In the genomic region with DNA sequence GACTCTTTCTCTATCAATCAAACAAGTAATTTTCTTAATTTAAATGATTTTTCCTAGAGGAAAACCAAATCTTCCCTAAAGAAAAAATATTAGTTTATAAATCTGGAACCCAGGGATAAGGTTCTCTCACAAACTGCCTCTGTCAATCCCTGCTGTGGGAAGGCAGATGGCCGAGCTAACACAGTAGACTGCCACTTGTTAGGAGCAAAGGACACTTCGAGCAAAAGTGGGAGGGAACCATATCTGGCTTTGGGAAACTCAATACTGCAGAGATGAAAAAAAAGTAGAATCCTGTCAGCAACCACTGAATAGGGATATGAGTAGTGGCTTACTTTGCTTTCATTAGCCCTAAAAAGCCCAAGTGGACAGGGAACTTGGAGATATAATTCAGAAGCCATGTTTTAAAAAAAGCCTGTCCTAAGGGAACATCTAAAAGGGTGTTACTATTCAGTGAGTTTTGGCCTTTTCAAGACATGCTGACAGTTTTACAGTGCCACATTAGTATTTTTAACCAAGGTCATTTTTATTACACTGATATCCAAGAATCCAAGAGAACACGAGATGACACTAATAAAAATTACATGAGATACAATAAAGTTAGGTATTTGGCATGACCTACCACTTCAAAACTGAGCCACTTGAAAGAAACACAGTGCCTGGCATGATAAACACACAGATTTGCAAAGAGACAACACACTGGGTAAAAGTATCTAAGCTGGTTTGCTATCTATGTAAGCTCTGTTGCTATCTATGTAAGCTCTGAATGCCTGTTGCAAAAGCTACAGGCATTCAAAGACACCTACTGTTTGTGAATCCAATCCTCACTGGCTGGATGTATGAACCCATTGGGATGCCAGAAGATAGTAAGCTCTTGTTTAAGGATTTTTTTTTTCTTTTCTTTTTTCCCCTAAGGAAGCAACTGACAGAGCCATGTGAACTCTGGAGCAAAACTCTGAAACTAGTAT, we compare ENCODE assay signal across 23 cellular contexts. TPM values are rescaled to one million over a fixed set of nuclear protein-coding genes. Genes with fewer than 3 reads are reported as not detected.
DNase-seq lines count a peak whose midpoint lies in the region; ATAC-seq and TF ChIP-seq lines count a peak whose summit lies in the region.
"Had no signal": no experiment of that assay in that cellular context is flagged by ENCODE, and none has a peak within 500 bp of the region (broad histone marks: within the 10 kb centered on the region; RNA-seq: fewer than 3 reads in every experiment).

No MANE protein-coding gene starts in this region.

- no peaks in the 10 kb centered on the region for H3K79me2 ChIP-seq in parathyroid adenoma

- H3K36me3 ChIP-seq in HEK293 (ENCODE audit: control insufficient read depth in 2 of 2, insufficient read depth in 1 of 2, low read length in 2 of 2) (peaks cover 2 to 84% of the 10 kb centered on the region in 2 experiments), parathyroid adenoma (ENCODE audit: control insufficient read depth, insufficient read depth, low read length) (no peaks in the 10 kb centered on the region)

- H3K27me3 ChIP-seq in parathyroid adenoma (ENCODE audit: control insufficient read depth, insufficient read depth, low read length), result no peaks in the 10 kb centered on the region
- H3K27me3 ChIP-seq: gastroesophageal sphincter had no signal

- intact Hi-C loops in left cardiac atrium (cut with DNase I), result no loop called here

- no peak overlapping the region for H3K4me3 ChIP-seq in HEK293 (ENCODE audit: low read depth, low read length)
- no peak overlapping the region for H3K4me3 ChIP-seq in parathyroid adenoma (ENCODE audit: low read depth, low read length)
- H3K4me3 ChIP-seq: gastroesophageal sphincter had no signal

- DNase-seq in NCI-H524 treated with DMSO at 0.1 percent for 48 hours (lab: John Stamatoyannopoulos, UW) (peak; percentile 35), left cardiac atrium (no peak), NCI-H345 treated with DMSO at 0.1 percent for 48 hours (lab: John Stamatoyannopoulos, UW; ENCODE audit: unreplicated experiment) (no peak)
- DNase-seq in stimulated activated CD4-positive, alpha-beta T cell treated with anti-CD3 and anti-CD28 coated beads, Interleukin-4, amount 100 ng/mL, for 4 hours, result no peak
- DNase-seq: activated CD4-positive, alpha-beta T cell treated with anti-CD3 and anti-CD28 coated beads for 1 hour; activated naive CD4-positive, alpha-beta T cell treated with Interleukin-2 at 50 U/mL for 16 hours; activated T-cell treated with anti-CD3 and anti-CD28 coated beads, Interleukin-2, amount 50 U/mL, for 1 hour; DMS153; GF-D8; mammary epithelial cell; naive thymus-derived CD4-positive, alpha-beta T cell; NCI-H187 treated with DMSO at 0.1 percent for 48 hours; NCI-H510A; NK-92 treated with Interleukin-12 subunit alpha and Interleukin-12 subunit beta, amount 100 ng/mL, for 24 hours; T-cell had no signal

- TF ChIP-seq CTCF in HEK293 (tag by site-specific recombination; IDR thresholded peaks at IDR 0.05) (no peak), parathyroid adenoma (IDR thresholded peaks at IDR 0.05) (no peak)

- no peak overlapping the region for H3K27ac ChIP-seq in HEK293 (ENCODE audit: extremely low read depth, low read depth, low read length)
- H3K27ac ChIP-seq in parathyroid adenoma, result no peak overlapping the region
- H3K27ac ChIP-seq: gastroesophageal sphincter had no signal

- H2AFZ ChIP-seq in parathyroid adenoma, result no peak overlapping the region

- H3K4me1 ChIP-seq in HEK293 (ENCODE audit: control insufficient read depth, insufficient read depth, low read length), result no peaks in the 10 kb centered on the region
- H3K4me1 ChIP-seq in parathyroid adenoma, result peaks cover 11% of the 10 kb centered on the region

- ATAC-seq in left cardiac atrium, result peak; percentile 49 to 82
- ATAC-seq in GM18870 (IDR thresholded peaks at IDR 0.05; ENCODE audit: unreplicated experiment), result no peak
- ATAC-seq: esophagus mucosa; gastroesophageal sphincter; naive thymus-derived CD4-positive, alpha-beta T cell; T-cell had no signal

- H3K4me2 ChIP-seq in parathyroid adenoma (ENCODE audit: low read length), result peak overlapping the region; percentile 52

- no peaks in the 10 kb centered on the region for H3K9me3 ChIP-seq in HEK293 (ENCODE audit: control insufficient read depth, insufficient read depth, low read depth, low read length)
- no peaks in the 10 kb centered on the region for H3K9me3 ChIP-seq in parathyroid adenoma (ENCODE audit: control insufficient read depth, low read length)
- H3K9me3 ChIP-seq: gastroesophageal sphincter had no signal

- POLR2A ChIA-PET in HEK293 (lab: Yijun Ruan, JAX), result no interaction called here

- CTCF ChIA-PET in HEK293 (lab: Yijun Ruan, JAX), result no interaction called here

- no peak overlapping the region for H3K9ac ChIP-seq in parathyroid adenoma

TF ChIP-seq in HEK293, 187 proteins besides CTCF, POLR2A, EP300 and RAD21 (continues in another document):
- TF ChIP-seq SCRT1 (tag by site-specific recombination; IDR thresholded peaks at IDR 0.05; ENCODE audit: borderline replicate concordance), result peak; percentile 27; the same call in 1 of the 2 replicates
- peak; percentile 85 for TF ChIP-seq PRDM6 (tag by site-specific recombination; IDR thresholded peaks at IDR 0.05)
- no peak for TF ChIP-seq ZNF416 (tag by site-specific recombination; IDR thresholded peaks at IDR 0.05)
- TF ChIP-seq OSR2 (tag by site-specific recombination; IDR thresholded peaks at IDR 0.05), result 0 out of 2 replicates have a peak, but pooled peaks have one; percentile 18
- TF ChIP-seq ZNF223 (tag by site-specific recombination; IDR thresholded peaks at IDR 0.05), result no peak
- TF ChIP-seq RBAK (tag by site-specific recombination; IDR thresholded peaks at IDR 0.05), result no peak
- 0 out of 2 replicates have a peak, but pooled peaks have one; percentile 16 for TF ChIP-seq ZBTB8A (tag by site-specific recombination; IDR thresholded peaks at IDR 0.05)
- TF ChIP-seq FEZF1 (tag by site-specific recombination; IDR thresholded peaks at IDR 0.05), result peak; percentile 83
- TF ChIP-seq REPIN1 (tag by site-specific recombination; IDR thresholded peaks at IDR 0.05; ENCODE audit: low read depth), result no peak
- TF ChIP-seq ZBTB17 (tag by site-specific recombination; IDR thresholded peaks at IDR 0.05), result peak; percentile 16; the same call in 1 of the 2 replicates
- TF ChIP-seq ZFP37 (tag by site-specific recombination; IDR thresholded peaks at IDR 0.05), result no peak
- no peak for TF ChIP-seq ZNF629 (tag by site-specific recombination; IDR thresholded peaks at IDR 0.05)
- no peak for TF ChIP-seq ZNF239 (tag by site-specific recombination; IDR thresholded peaks at IDR 0.05)
- TF ChIP-seq ZNF311 (tag by site-specific recombination; IDR thresholded peaks at IDR 0.05; ENCODE audit: borderline replicate concordance), result no peak
- TF ChIP-seq ZBTB10 (tag by site-specific recombination; IDR thresholded peaks at IDR 0.05), result no peak
- no peak for TF ChIP-seq ZNF837 (tag by site-specific recombination; IDR thresholded peaks at IDR 0.05)

RNA-seq across cellular contexts. Expression of gene TEX38, which starts 21.4 kb away (rescaled TPM):
- total RNA-seq in left cardiac atrium, result under 1 TPM in 1 of 2 donors, not detected in 1; 0.35 TPM
- total RNA-seq: esophagus mucosa, mammary epithelial cell, osteocyte, subcutaneous adipose tissue, T-cell, urinary bladder had no signal

RNA-seq across cellular contexts. Expression of gene ATPAF1, which starts 24.9 kb away (rescaled TPM):
- 100 to 1,000 TPM; 134 to 137 TPM for total RNA-seq in left cardiac atrium

RNA-seq across cellular contexts. Expression of gene EFCAB14, which starts 25.8 kb away (rescaled TPM):
- 10 to 100 TPM; 66.1 to 72.4 TPM for total RNA-seq in left cardiac atrium
